8 cellular contexts compared by ENCODE assay signal in the genomic region with DNA sequence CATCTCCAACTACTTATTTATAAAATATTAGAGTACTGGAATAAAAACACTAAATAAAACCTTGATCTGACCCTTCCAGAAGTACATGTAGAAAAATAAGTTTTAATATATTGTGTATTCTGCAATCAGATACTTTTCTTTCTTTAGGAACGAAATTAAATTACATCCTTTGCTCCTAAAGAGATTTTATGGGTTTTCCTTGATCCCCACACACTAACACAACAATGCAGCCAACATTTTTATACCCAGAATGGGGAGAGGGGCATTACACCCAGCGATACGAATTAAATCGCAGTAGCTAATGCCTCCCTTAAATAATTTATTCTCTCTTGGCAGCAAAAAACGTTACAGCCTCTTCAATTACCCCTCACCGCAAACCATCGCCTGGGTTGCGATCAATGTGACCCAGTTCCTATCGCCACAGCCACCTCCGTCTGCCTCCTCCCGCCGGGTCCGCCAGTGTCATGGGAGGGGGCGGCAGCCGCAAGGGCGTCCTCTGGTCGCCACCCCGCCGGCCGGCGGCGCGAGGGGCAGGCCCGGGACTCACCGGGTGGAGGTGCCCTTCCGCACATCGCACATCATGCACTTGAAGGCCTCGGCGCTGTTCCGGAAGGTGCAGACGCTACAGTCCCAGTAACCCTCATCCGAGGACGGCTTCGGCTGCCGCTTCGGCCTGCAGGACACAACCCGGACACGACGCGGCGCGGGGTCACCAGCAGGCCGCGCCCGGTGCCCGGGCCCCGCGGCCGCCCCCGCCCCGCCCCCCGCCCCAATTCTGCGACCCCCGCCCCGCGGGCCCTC. TPM values are rescaled to one million over a fixed set of nuclear protein-coding genes. Genes with fewer than 3 reads are reported as not detected.
DNase-seq lines count a peak whose midpoint lies in the region; ATAC-seq, FAIRE-seq and TF ChIP-seq lines count a peak whose summit lies in the region.

No MANE protein-coding gene starts in this region.

- peak overlapping the region; percentile 95 for H3K4me3 Mint-ChIP-seq in activated naive CD8-positive, alpha-beta T cell

- H3K27me3 ChIP-seq in MG63 (no peaks in the 10 kb centered on the region), pancreas (no peaks in the 10 kb centered on the region), tibial artery (no peaks in the 10 kb centered on the region)

- no peak for FAIRE-seq in pancreas (lab: Jason Lieb, UNC)

- peaks cover 48% of the 10 kb centered on the region for H3K4me1 Mint-ChIP-seq in activated naive CD8-positive, alpha-beta T cell (ENCODE audit: low read depth)

- no peaks in the 10 kb centered on the region for H3K9me3 Mint-ChIP-seq in activated naive CD8-positive, alpha-beta T cell (ENCODE audit: low read depth)

- POLR2A ChIA-PET in GM10248 (lab: Yijun Ruan, JAX): no interaction called here

- TF ChIP-seq CTCF in GM10248 (IDR thresholded peaks at IDR 0.05; ENCODE audit: control extremely low read depth, extremely low read depth, low read depth, missing control alignments): peak; percentile 48
- TF ChIP-seq CTCF in pancreas (IDR thresholded peaks at IDR 0.05): no peak
- peak; percentile 30 to 40 for TF ChIP-seq CTCF in tibial artery (IDR thresholded peaks at IDR 0.05)

- peak overlapping the region; percentile 91 for H3K27ac Mint-ChIP-seq in activated naive CD8-positive, alpha-beta T cell

- peaks cover 21% of the 10 kb centered on the region for H3K36me3 ChIP-seq in MG63
- peaks cover 0 to 5% (median 0%) of the 10 kb centered on the region in 3 donors for H3K36me3 ChIP-seq in pancreas
- no peaks in the 10 kb centered on the region for H3K36me3 ChIP-seq in tibial artery

- H3K36me3 Mint-ChIP-seq in activated naive CD8-positive, alpha-beta T cell: peaks cover 7% of the 10 kb centered on the region

- H3K9me3 ChIP-seq in MG63 (no peaks in the 10 kb centered on the region), pancreas (no peaks in the 10 kb centered on the region), tibial artery (no peaks in the 10 kb centered on the region)

- intact Hi-C loops in Right ventricle myocardium superior (cut with DNase I) (loop anchor here (5.0 to 10.0 kb wide), 2 partner anchors 88 to 90 kb away; partner anchors contain the start of genes PPHLN1 and ZCRB1), pancreas (cut with DNase I) (no loop called here), tibial artery (cut with DNase I; ENCODE audit: low total_unique reads) (loop anchor here (5.0 kb wide), 1 partner anchor 85 kb away; no protein-coding TSS in a partner anchor)

- H3K4me3 ChIP-seq in MG63 (peak overlapping the region; percentile 74), pancreas (peak overlapping the region; percentile 60 to 83 (median 73)), tibial artery (peak overlapping the region; percentile 92 to 94)

- ATAC-seq in SK-N-SH treated with all-trans-retinoic acid at 6 μM for 48 hours (peak; percentile 88), Right ventricle myocardium superior (ENCODE audit: poor library complexity) (peak; percentile 65), pancreas (peak; percentile 70 to 87 (median 83))

- CTCF ChIA-PET in GM10248 (lab: Yijun Ruan, JAX): interaction anchor here (1.5 to 2.8 kb wide), 2 partner anchors 18 to 62 kb away, joined by 3 to 8 read pairs; no protein-coding TSS in a partner anchor

- H3K4me1 ChIP-seq in pancreas: peaks cover 5 to 23% (median 14%) of the 10 kb centered on the region in 3 donors
- H3K4me1 ChIP-seq in tibial artery: peaks cover 0 to 41% (median 15%) of the 10 kb centered on the region in 4 donors

- WGBS in pancreas, 2 donors: 1% methylated on average over 38 to 56 of the region's 56 CpGs

- peak overlapping the region in 3 of 4 donors; percentile 89 to 93 (median 89) for H3K27ac ChIP-seq in pancreas
- H3K27ac ChIP-seq in tibial artery: peak overlapping the region; percentile 90 to 94

- no peaks in the 10 kb centered on the region for H3K27me3 Mint-ChIP-seq in activated naive CD8-positive, alpha-beta T cell

- DNase-seq in GM10248 (ENCODE audit: extremely low spot score) (peak; percentile 85), HCEC 1CT (peak; percentile 85), MG63 (peak; percentile 79), Right ventricle myocardium superior (peak; percentile 86), pancreas (peak; percentile 74 to 91 (median 81)), tibial artery (peak; percentile 55 to 82)

TF ChIP-seq in SK-N-SH treated with all-trans-retinoic acid at 6 μM for 48 hours, 23 proteins besides CTCF, POLR2A, EP300 and RAD21:
- TF ChIP-seq ISL1 (CRISPR knock-in tag; IDR thresholded peaks at IDR 0.05): no peak
- no peak for TF ChIP-seq ARNTL (CRISPR knock-in tag; IDR thresholded peaks at IDR 0.05; ENCODE audit: borderline replicate concordance, low read depth)
- TF ChIP-seq TSHZ2 (CRISPR knock-in tag; IDR thresholded peaks at IDR 0.05): peak; percentile 13; the same call in 1 of the 2 replicates
- TF ChIP-seq ZFP30 (CRISPR knock-in tag; IDR thresholded peaks at IDR 0.05): no peak
- no peak for TF ChIP-seq TOX (CRISPR knock-in tag; IDR thresholded peaks at IDR 0.05; ENCODE audit: borderline replicate concordance)
- TF ChIP-seq, protein P1, sequence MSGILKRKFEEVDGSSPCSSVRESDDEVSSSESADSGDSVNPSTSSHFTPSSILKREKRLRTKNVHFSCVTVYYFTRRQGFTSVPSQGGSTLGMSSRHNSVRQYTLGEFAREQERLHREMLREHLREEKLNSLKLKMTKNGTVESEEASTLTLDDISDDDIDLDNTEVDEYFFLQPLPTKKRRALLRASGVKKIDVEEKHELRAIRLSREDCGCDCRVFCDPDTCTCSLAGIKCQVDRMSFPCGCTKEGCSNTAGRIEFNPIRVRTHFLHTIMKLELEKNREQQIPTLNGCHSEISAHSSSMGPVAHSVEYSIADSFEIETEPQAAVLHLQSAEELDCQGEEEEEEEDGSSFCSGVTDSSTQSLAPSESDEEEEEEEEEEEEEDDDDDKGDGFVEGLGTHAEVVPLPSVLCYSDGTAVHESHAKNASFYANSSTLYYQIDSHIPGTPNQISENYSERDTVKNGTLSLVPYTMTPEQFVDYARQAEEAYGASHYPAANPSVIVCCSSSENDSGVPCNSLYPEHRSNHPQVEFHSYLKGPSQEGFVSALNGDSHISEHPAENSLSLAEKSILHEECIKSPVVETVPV (CRISPR knock-in tag; IDR thresholded peaks at IDR 0.05): no peak
- no peak for TF ChIP-seq GLIS3 (CRISPR knock-in tag; IDR thresholded peaks at IDR 0.05)
- TF ChIP-seq TCF4 (CRISPR knock-in tag; IDR thresholded peaks at IDR 0.05; ENCODE audit: borderline replicate concordance): no peak
- TF ChIP-seq, protein P2, sequence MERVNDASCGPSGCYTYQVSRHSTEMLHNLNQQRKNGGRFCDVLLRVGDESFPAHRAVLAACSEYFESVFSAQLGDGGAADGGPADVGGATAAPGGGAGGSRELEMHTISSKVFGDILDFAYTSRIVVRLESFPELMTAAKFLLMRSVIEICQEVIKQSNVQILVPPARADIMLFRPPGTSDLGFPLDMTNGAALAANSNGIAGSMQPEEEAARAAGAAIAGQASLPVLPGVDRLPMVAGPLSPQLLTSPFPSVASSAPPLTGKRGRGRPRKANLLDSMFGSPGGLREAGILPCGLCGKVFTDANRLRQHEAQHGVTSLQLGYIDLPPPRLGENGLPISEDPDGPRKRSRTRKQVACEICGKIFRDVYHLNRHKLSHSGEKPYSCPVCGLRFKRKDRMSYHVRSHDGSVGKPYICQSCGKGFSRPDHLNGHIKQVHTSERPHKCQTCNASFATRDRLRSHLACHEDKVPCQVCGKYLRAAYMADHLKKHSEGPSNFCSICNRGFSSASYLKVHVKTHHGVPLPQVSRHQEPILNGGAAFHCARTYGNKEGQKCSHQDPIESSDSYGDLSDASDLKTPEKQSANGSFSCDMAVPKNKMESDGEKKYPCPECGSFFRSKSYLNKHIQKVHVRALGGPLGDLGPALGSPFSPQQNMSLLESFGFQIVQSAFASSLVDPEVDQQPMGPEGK (CRISPR knock-in tag; IDR thresholded peaks at IDR 0.05; ENCODE audit: borderline replicate concordance): peak; percentile 43; the same call in 1 of the 2 replicates
- no peak for TF ChIP-seq ZNF565 (CRISPR knock-in tag; conservative IDR thresholded peaks at IDR 0.05; ENCODE audit: low read depth)
- TF ChIP-seq ZNF8 (CRISPR knock-in tag; IDR thresholded peaks at IDR 0.05): no peak
- TF ChIP-seq SNAI2 (CRISPR knock-in tag; IDR thresholded peaks at IDR 0.05): no peak

RNA-seq across cellular contexts. Expression of gene YAF2, which starts 0.8 kb away (rescaled TPM):
- total RNA-seq in MG63 (2014; rRNA removed; shearing (Covaris generic); ENCODE audit: low replicate concordance): 18.5 and 27.8 TPM in 2 replicates
- total RNA-seq in Right ventricle myocardium superior (75.8 TPM), pancreas (10 to 100 TPM in 5 of 6 donors, 1 to 10 TPM in 1; 8.3 to 14.7 (median 11.7) TPM)
- polyA plus RNA-seq in pancreas: 10 to 100 TPM in 1 of 2 donors, 1 to 10 TPM in 1; 7.1 to 13.2 TPM

Comparison
In these comparisons a context has a peak if more than half of its experiments do, and no peak if none do; other contexts are left out.
1. Peak in every context shown above with its lines: DNase-seq, ATAC-seq, H3K4me3 ChIP-seq and H3K27ac ChIP-seq.
2. CTCF ChIP-seq: peak in GM10248 (single experiment) and tibial artery (2 of 2); none in pancreas (0 of 4).
3. intact Hi-C loops: an anchor here in Right ventricle myocardium superior (5.0 to 10.0 kb wide) and tibial artery (5.0 kb wide); none called in pancreas.